ENCODE assay signal across 30 cellular contexts in the genomic region with DNA sequence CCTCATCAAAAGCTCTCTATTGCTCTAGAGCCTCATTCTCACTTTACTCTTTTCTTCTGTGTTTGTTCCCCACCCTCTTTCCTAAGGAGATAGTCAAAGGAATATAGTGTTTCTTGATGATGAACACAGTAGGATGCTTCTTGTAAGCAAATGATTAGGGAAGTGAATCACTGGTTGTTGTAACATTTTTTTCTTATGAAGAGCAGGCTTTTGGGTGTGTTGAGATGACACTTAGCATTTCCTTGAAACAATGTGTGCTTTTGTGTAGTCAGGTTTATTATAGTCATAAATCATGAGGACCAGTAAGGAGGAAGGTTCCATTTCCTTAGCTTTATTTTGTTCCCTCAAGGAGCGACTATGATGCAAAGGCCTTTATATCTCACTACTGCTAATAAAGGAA.
DNase-seq lines count a peak whose midpoint lies in the region; ATAC-seq, FAIRE-seq and TF ChIP-seq lines count a peak whose summit lies in the region.
"Had no signal": no experiment of that assay in that cellular context is flagged by ENCODE, and none has a peak within 500 bp of the region (broad histone marks: within the 10 kb centered on the region; RNA-seq: fewer than 3 reads in every experiment).

No MANE protein-coding gene starts in this region.

- peak; percentile 38 for ATAC-seq in mucosa of descending colon
- ATAC-seq: activated CD8-positive, alpha-beta T cell treated with anti-CD3 and anti-CD28 coated beads, Interleukin-2, amount 10 ng/mL, durations not matched to agents 7 days and 5 days; activated naive CD4-positive, alpha-beta T cell treated with anti-CD3 and anti-CD28 coated beads, Interleukin-2, amount 50 U/mL, for 72 hours; T-helper 17 cell; upper lobe of right lung had no signal

- no peak for TF ChIP-seq CTCF in epithelial cell of esophagus (IDR thresholded peaks at IDR 0.05; ENCODE audit: insufficient read depth, low read depth, low read length, missing control alignments)
- no peak for TF ChIP-seq CTCF in mucosa of descending colon (IDR thresholded peaks at IDR 0.05)

- no peaks in the 10 kb centered on the region for H3K36me3 ChIP-seq in mucosa of descending colon (ENCODE audit: low read depth)
- H3K36me3 ChIP-seq: BLaER1, SJSA1, spleen, upper lobe of right lung had no signal

- H3K27me3 Mint-ChIP-seq in activated naive CD4-positive, alpha-beta T cell treated with anti-CD3 and anti-CD28 coated beads for 36 hours (ENCODE audit: low read depth), result no peaks in the 10 kb centered on the region
- H3K27me3 Mint-ChIP-seq: dendritic cell treated with granulocyte-macrophage colony-stimulating factor and Interleukin-4, amounts not matched to agents 40 ng/mL and 50 ng/mL, for 4 days; T-helper 17 cell had no signal

- peak; percentile 96 for FAIRE-seq in H54 (lab: Jason Lieb, UNC)
- FAIRE-seq: astrocyte, RCC 7860 had no signal

- no peak overlapping the region for H3K4me3 ChIP-seq in epithelial cell of esophagus (ENCODE audit: low read length)
- H3K4me3 ChIP-seq in mucosa of descending colon, result no peak overlapping the region
- H3K4me3 ChIP-seq: BLaER1, SJSA1, spleen, upper lobe of right lung had no signal

- no peaks in the 10 kb centered on the region for H3K4me1 Mint-ChIP-seq in activated naive CD4-positive, alpha-beta T cell treated with anti-CD3 and anti-CD28 coated beads for 36 hours (ENCODE audit: low read depth)
- H3K4me1 Mint-ChIP-seq: nephron, T-helper 17 cell had no signal

- H3K9me3 ChIP-seq in mucosa of descending colon, result no peaks in the 10 kb centered on the region
- H3K9me3 ChIP-seq: BLaER1, SJSA1, upper lobe of right lung had no signal

- H3K4me3 Mint-ChIP-seq in activated naive CD4-positive, alpha-beta T cell treated with anti-CD3 and anti-CD28 coated beads for 36 hours, result no peak overlapping the region
- H3K4me3 Mint-ChIP-seq: activated CD8-positive, alpha-beta T cell treated with anti-CD3 and anti-CD28 coated beads, Interleukin-2, amount 10 ng/mL, durations not matched to agents 7 days and 5 days; dendritic cell treated with granulocyte-macrophage colony-stimulating factor and Interleukin-4, amounts not matched to agents 40 ng/mL and 50 ng/mL, for 4 days; endodermal cell; nephron; T-helper 17 cell had no signal

- no peak for TF ChIP-seq POLR2A in H54 (IDR thresholded peaks at IDR 0.05; ENCODE audit: low read depth, low read length)

- CTCF ChIA-PET in activated naive CD4-positive, alpha-beta T cell treated with anti-CD3 and anti-CD28 coated beads for 36 hours (lab: Charles Lee), result no interaction called here

- H3K4me1 ChIP-seq in mucosa of descending colon (ENCODE audit: low read depth), result no peaks in the 10 kb centered on the region
- H3K4me1 ChIP-seq: BLaER1, SJSA1, spleen, upper lobe of right lung had no signal

- intact Hi-C loops in mucosa of descending colon (cut with DNase I, micrococcal nuclease), result no loop called here
- intact Hi-C loops in activated naive CD4-positive, alpha-beta T cell treated with anti-CD3 and anti-CD28 coated beads for 36 hours (cut with micrococcal nuclease), result no loop called here

- peaks cover 4% of the 10 kb centered on the region for H3K9me3 Mint-ChIP-seq in activated naive CD4-positive, alpha-beta T cell treated with anti-CD3 and anti-CD28 coated beads for 36 hours
- H3K9me3 Mint-ChIP-seq: nephron had no signal

- H3K36me3 Mint-ChIP-seq in activated naive CD4-positive, alpha-beta T cell treated with anti-CD3 and anti-CD28 coated beads for 36 hours (ENCODE audit: low read depth), result no peaks in the 10 kb centered on the region
- H3K36me3 Mint-ChIP-seq: activated naive CD4-positive, alpha-beta T cell treated with anti-CD3 and anti-CD28 coated beads, Interleukin-2, amount 50 U/mL, for 72 hours had no signal

- no peak overlapping the region for H3K27ac Mint-ChIP-seq in activated naive CD4-positive, alpha-beta T cell treated with anti-CD3 and anti-CD28 coated beads for 36 hours
- H3K27ac Mint-ChIP-seq: activated CD8-positive, alpha-beta T cell treated with anti-CD3 and anti-CD28 coated beads, Interleukin-2, amount 10 ng/mL, durations not matched to agents 7 days and 5 days; activated naive CD4-positive, alpha-beta T cell treated with anti-CD3 and anti-CD28 coated beads, Interleukin-2, amount 50 U/mL, for 72 hours; activated T-helper 2 cell treated with anti-CD3 and anti-CD28 coated beads, Interferon-gamma antibody, Interleukin-2, Interleukin-4, amounts not matched to agents 10 μg/mL and 5 μg/mL and 100 μg/mL, durations not matched to agents 14 hours and 24 hours and 36 hours; dendritic cell treated with granulocyte-macrophage colony-stimulating factor and Interleukin-4, amounts not matched to agents 40 ng/mL and 50 ng/mL, for 4 days; endodermal cell; nephron; T-helper 17 cell had no signal

- DNase-seq in H54 (ENCODE audit: insufficient read length, low spot score), result no peak
- DNase-seq in NCI-H460 (ENCODE audit: extremely low read depth, low read depth), result peak; percentile 7
- peak; percentile 39 for DNase-seq in epithelial cell of esophagus (ENCODE audit: low read depth)
- no peak for DNase-seq in mucosa of descending colon
- no peak for DNase-seq in putamen (ENCODE audit: low spot score)
- no peak for DNase-seq in activated CD4-positive, CD25-positive, alpha-beta regulatory T cell (lab: John Stamatoyannopoulos, UW)
- DNase-seq in activated naive CD4-positive, alpha-beta T cell treated with anti-CD3 and anti-CD28 coated beads for 36 hours, result no peak
- no peak for DNase-seq in NCI-H2196 treated with DMSO at 0.1 percent for 48 hours (lab: John Stamatoyannopoulos, UW; ENCODE audit: unreplicated experiment)
- DNase-seq: activated CD8-positive, alpha-beta T cell treated with anti-CD3 and anti-CD28 coated beads, Interleukin-2, amount 10 ng/mL, durations not matched to agents 7 days and 5 days; central memory CD4-positive, alpha-beta T cell; DMS53; endodermal cell; glutamatergic neuron; islet precursor cell; MV-4-11; NCI-H2171; NCI-H526 treated with DMSO at 0.1 percent for 48 hours; spleen; stimulated activated CD4-positive, alpha-beta T cell treated with anti-CD3 and anti-CD28 coated beads, Interleukin-2, amount 100 ng/mL, for 48 hours; substantia nigra; T-helper 17 cell; upper lobe of right lung had no signal

Comparison
In these comparisons a context has a peak if more than half of its experiments do, and no peak if none do; other contexts are left out.
1. DNase-seq: peak in NCI-H460 (single experiment) and epithelial cell of esophagus (single experiment); none in H54 (single experiment), mucosa of descending colon (0 of 3), putamen (single experiment), activated CD4-positive, CD25-positive, alpha-beta regulatory T cell (0 of 4), activated naive CD4-positive, alpha-beta T cell treated with anti-CD3 and anti-CD28 coated beads for 36 hours (single experiment) and NCI-H2196 treated with DMSO at 0.1 percent for 48 hours (single experiment).